ENCODE assay signal across 13 cellular contexts in genomic region chr14:69999246-69999645, GRCh38.
A peak's percentile ranks its signal among the peaks of the same experiment; 100 is the strongest.
DNase-seq lines count a peak whose midpoint lies in the region; ATAC-seq, FAIRE-seq and TF ChIP-seq lines count a peak whose summit lies in the region.
"Had no signal": no experiment of that assay in that cellular context is flagged by ENCODE, and none has a peak within 500 bp of the region (broad histone marks: within the 10 kb centered on the region; RNA-seq: fewer than 3 reads in every experiment).

No MANE protein-coding gene starts in this region.

- ATAC-seq in stimulated activated naive B cell treated with anti-CD40 and anti-IgM and Interleukin-4, amounts not matched to agents 10 μg/mL and 1 μg/mL and 100 μg/mL, for 72 hours (replicated peaks), result no peak
- ATAC-seq: mucosa of descending colon had no signal

- no peaks in the 10 kb centered on the region for H3K4me1 Mint-ChIP-seq in stimulated activated naive B cell treated with anti-CD40 and anti-IgM and Interleukin-4, amounts not matched to agents 10 μg/mL and 1 μg/mL and 100 μg/mL, for 72 hours
- H3K4me1 Mint-ChIP-seq: activated CD4-positive, alpha-beta memory T cell treated with anti-CD3 and anti-CD28 coated beads, Interleukin-2, amount 10 ng/mL, durations not matched to agents 7 days and 5 days had no signal

- no peaks in the 10 kb centered on the region for H3K9me3 ChIP-seq in kidney (ENCODE audit: control insufficient read depth in 1 of 2, low read length in 2 of 2)
- H3K9me3 ChIP-seq: mucosa of descending colon had no signal

- H3K4me3 ChIP-seq in kidney (ENCODE audit: low read length in 2 of 2), result no peak overlapping the region
- H3K4me3 ChIP-seq: mucosa of descending colon had no signal

- H3K9ac ChIP-seq in kidney (ENCODE audit: low read length in 2 of 2), result no peak overlapping the region
- H3K9ac ChIP-seq: KMS-11 had no signal

- H3K4me3 Mint-ChIP-seq in stimulated activated naive B cell treated with anti-CD40 and anti-IgM and Interleukin-4, amounts not matched to agents 10 μg/mL and 1 μg/mL and 100 μg/mL, for 72 hours, result no peak overlapping the region
- H3K4me3 Mint-ChIP-seq: activated CD4-positive, alpha-beta memory T cell treated with anti-CD3 and anti-CD28 coated beads, Interleukin-2, amount 10 ng/mL, durations not matched to agents 7 days and 5 days had no signal

- peaks cover 7 to 13% of the 10 kb centered on the region in 2 donors for H3K27me3 Mint-ChIP-seq in stimulated activated naive B cell treated with anti-CD40 and anti-IgM and Interleukin-4, amounts not matched to agents 10 μg/mL and 1 μg/mL and 100 μg/mL, for 72 hours

- H3K36me3 Mint-ChIP-seq in stimulated activated naive B cell treated with anti-CD40 and anti-IgM and Interleukin-4, amounts not matched to agents 10 μg/mL and 1 μg/mL and 100 μg/mL, for 72 hours, result no peaks in the 10 kb centered on the region

- FAIRE-seq in kidney (lab: Jason Lieb, UNC), result no peak

- no peak for TF ChIP-seq CTCF in kidney (IDR thresholded peaks at IDR 0.05; ENCODE audit: borderline replicate concordance, extremely low read depth, insufficient read depth)

- peaks cover 0 to 2% of the 10 kb centered on the region in 2 donors for H3K4me1 ChIP-seq in kidney (ENCODE audit: control insufficient read depth in 1 of 2, insufficient read depth in 1 of 2, low read depth in 1 of 2, low read length in 2 of 2)

- peak; percentile 97 for DNase-seq in COR-L47 (lab: John Stamatoyannopoulos, UW)
- DNase-seq in NCI-H2029 (lab: John Stamatoyannopoulos, UW), result peak; percentile 58
- peak; percentile 71 for DNase-seq in amniotic epithelial cell (ENCODE audit: low read depth)
- peak; percentile 82 for DNase-seq in kidney
- DNase-seq in NCI-H82 (lab: John Stamatoyannopoulos, UW), result no peak
- no peak for DNase-seq in DMS 273 treated with DMSO at 0.1 percent for 48 hours (lab: John Stamatoyannopoulos, UW)
- DNase-seq in KBM-7, result no peak
- no peak for DNase-seq in stimulated activated naive B cell treated with anti-CD40 and anti-IgM and Interleukin-4, amounts not matched to agents 10 μg/mL and 1 μg/mL and 100 μg/mL, for 72 hours
- DNase-seq: activated CD4-positive, alpha-beta memory T cell treated with anti-CD3 and anti-CD28 coated beads, Interleukin-2, amount 10 ng/mL, durations not matched to agents 7 days and 5 days; foreskin fibroblast; mucosa of descending colon; stimulated activated naive CD4-positive, alpha-beta T cell had no signal

- H3K9me3 Mint-ChIP-seq in stimulated activated naive B cell treated with anti-CD40 and anti-IgM and Interleukin-4, amounts not matched to agents 10 μg/mL and 1 μg/mL and 100 μg/mL, for 72 hours, result no peaks in the 10 kb centered on the region
- H3K9me3 Mint-ChIP-seq: activated CD4-positive, alpha-beta memory T cell treated with anti-CD3 and anti-CD28 coated beads, Interleukin-2, amount 10 ng/mL, durations not matched to agents 7 days and 5 days had no signal

- H3K27ac ChIP-seq in kidney (ENCODE audit: low read depth in 2 of 2, low read length in 2 of 2), result no peak overlapping the region
- H3K27ac ChIP-seq: KMS-11 had no signal

- no peak overlapping the region for H3K27ac Mint-ChIP-seq in stimulated activated naive B cell treated with anti-CD40 and anti-IgM and Interleukin-4, amounts not matched to agents 10 μg/mL and 1 μg/mL and 100 μg/mL, for 72 hours
- H3K27ac Mint-ChIP-seq: activated CD4-positive, alpha-beta memory T cell treated with anti-CD3 and anti-CD28 coated beads, Interleukin-2, amount 10 ng/mL, durations not matched to agents 7 days and 5 days had no signal

- intact Hi-C loops in kidney (cut with DNase I), result no loop called here

- in situ Hi-C loops in KBM-7 (cut with MboI; ENCODE audit: low pct_unique_long_range_greater_than_20kb, low sequenced_read_pairs), result no loop called here

- H3K36me3 ChIP-seq in kidney (ENCODE audit: control insufficient read depth in 1 of 2, insufficient read depth in 2 of 2, low read length in 2 of 2), result no peaks in the 10 kb centered on the region

Comparison
In these comparisons a context has a peak if more than half of its experiments do, and no peak if none do; other contexts are left out.
1. DNase-seq: peak in COR-L47 (single experiment), NCI-H2029 (single experiment), amniotic epithelial cell (single experiment) and kidney (single experiment); none in NCI-H82 (single experiment), DMS 273 treated with DMSO at 0.1 percent for 48 hours (single experiment), KBM-7 (single experiment) and stimulated activated naive B cell treated with anti-CD40 and anti-IgM and Interleukin-4, amounts not matched to agents 10 μg/mL and 1 μg/mL and 100 μg/mL, for 72 hours (single experiment).